ENCODE assay signal across 24 cellular contexts in the genomic region with DNA sequence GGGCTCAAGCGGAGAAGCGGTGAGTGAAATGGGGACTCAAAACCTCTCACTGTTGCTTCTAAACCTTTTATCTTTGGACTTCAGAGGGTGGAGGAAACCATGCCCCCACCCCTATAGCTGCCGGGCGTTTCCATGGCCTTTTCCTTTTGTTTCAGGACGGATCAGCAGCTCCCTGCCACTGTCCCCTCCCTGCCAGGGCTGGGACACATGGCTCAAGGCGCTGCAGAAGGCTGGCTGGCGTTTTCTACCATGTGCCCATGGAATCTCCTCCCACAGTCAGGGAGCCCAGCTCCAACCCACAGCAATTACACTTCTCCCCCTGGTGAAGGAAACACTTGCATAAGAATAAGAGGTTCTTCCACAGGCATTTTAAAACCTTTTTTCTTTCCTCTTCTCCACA.
DNase-seq lines count a peak whose midpoint lies in the region; ATAC-seq, FAIRE-seq and TF ChIP-seq lines count a peak whose summit lies in the region.
"Had no signal": no experiment of that assay in that cellular context is flagged by ENCODE, and none has a peak within 500 bp of the region (broad histone marks: within the 10 kb centered on the region; RNA-seq: fewer than 3 reads in every experiment).

No MANE protein-coding gene starts in this region.

- no peak overlapping the region for H2AK5ac ChIP-seq in H1 (ENCODE audit: low read depth, low read length)

- WGBS in H1 (ENCODE audit: extremely low coverage in 1 of 2, insufficient coverage in 1 of 2, insufficient read length in 1 of 2, insufficient replicate concordance in 2 of 2, low coverage in 1 of 2, low lambda C conversion rate in 2 of 2, missing lambda C conversion rate in 1 of 2), 2 experiments: 60% methylated on average over 7 of the region's 7 CpGs; no CpG with 5 or more reads in 1 of the 2 experiments

- H2BK15ac ChIP-seq in H1 (ENCODE audit: low read length): no peak overlapping the region

- H4K5ac ChIP-seq in H1 (ENCODE audit: insufficient read length, low read depth, low read length): no peak overlapping the region

- peak overlapping the region; percentile 32; the same call in 1 of the 2 replicates for H2BK5ac ChIP-seq in H1 (ENCODE audit: low read depth, low read length)

- H2BK20ac ChIP-seq in H1 (ENCODE audit: low read length): no peak overlapping the region

- no peak for TF ChIP-seq POLR2A in breast epithelium (IDR thresholded peaks at IDR 0.05)
- peak; percentile 5 to 61 for TF ChIP-seq POLR2A in H1 (IDR thresholded peaks at IDR 0.05; ENCODE audit: control extremely low read depth in 1 of 2, low read depth in 2 of 2, low read length in 2 of 2)

- H3K36me3 ChIP-seq in breast epithelium (no peaks in the 10 kb centered on the region), PC-9 (ENCODE audit: low read depth) (no peaks in the 10 kb centered on the region), H1 (ENCODE audit: control insufficient read depth in 2 of 4, insufficient read depth in 4 of 4, low read length in 3 of 4) (no peaks in the 10 kb centered on the region)
- H3K36me3 ChIP-seq in effector memory CD4-positive, alpha-beta T cell (ENCODE audit: control insufficient read depth, insufficient read depth, low read length): no peaks in the 10 kb centered on the region
- H3K36me3 ChIP-seq: BLaER1 had no signal

- no peak overlapping the region for H3K4ac ChIP-seq in H1 (replicated peaks; ENCODE audit: insufficient read length, low read depth, low read length)

- H3K23ac ChIP-seq in H1 (ENCODE audit: insufficient read length): no peak overlapping the region

- H3K9me3 ChIP-seq in breast epithelium (peaks cover 0 to 4% of the 10 kb centered on the region in 2 donors), PC-9 (ENCODE audit: insufficient read depth, low read depth) (no peaks in the 10 kb centered on the region), H1 (ENCODE audit: insufficient read depth in 2 of 2, low read depth in 1 of 2, low read length in 1 of 2) (no peaks in the 10 kb centered on the region), T-helper 17 cell (ENCODE audit: control insufficient read depth, low read length, poor library complexity, severe bottlenecking) (peaks cover 1% of the 10 kb centered on the region)
- H3K9me3 ChIP-seq in effector memory CD4-positive, alpha-beta T cell (ENCODE audit: control insufficient read depth, low read length): peaks cover 3% of the 10 kb centered on the region
- H3K9me3 ChIP-seq: SK-N-SH had no signal

- H4K20me1 ChIP-seq in PC-9 (ENCODE audit: insufficient read depth): no peaks in the 10 kb centered on the region
- no peaks in the 10 kb centered on the region for H4K20me1 ChIP-seq in H1 (replicated peaks in 1 of 2; ENCODE audit: control insufficient read depth in 1 of 2, insufficient read depth in 2 of 2, low read length in 2 of 2)
- H4K20me1 ChIP-seq: BLaER1 had no signal

- DNase-seq in MCF 10A (ENCODE audit: unreplicated experiment) (no peak), breast epithelium (ENCODE audit: low spot score in 2 of 2) (no peak), PC-9 (no peak), H1 (ENCODE audit: low read depth in 1 of 2, low spot score in 2 of 2) (no peak), NCI-H1092 (lab: John Stamatoyannopoulos, UW) (no peak), T-helper 17 cell (no peak)
- no peak for DNase-seq in effector memory CD4-positive, alpha-beta T cell
- DNase-seq in activated CD8-positive, alpha-beta T cell treated with anti-CD3 and anti-CD28 coated beads, Interleukin-2, amount 10 ng/mL, durations not matched to agents 7 days and 5 days: no peak
- DNase-seq: CD8-positive, alpha-beta T cell; DND-41; GF-D8; HFFc6; MV-4-11; NCI-H1417 treated with DMSO at 0.1 percent for 48 hours; NCI-H2029; NCI-H510A; SK-N-SH; T-helper 1 cell had no signal

- H4K91ac ChIP-seq in H1 (replicated peaks; ENCODE audit: insufficient read length, low read length): no peak overlapping the region

- H3K79me1 ChIP-seq in H1 (ENCODE audit: low read depth, low read length): no peaks in the 10 kb centered on the region

- no peak overlapping the region for H3K4me3 Mint-ChIP-seq in MCF 10A (ENCODE audit: unreplicated experiment)
- no peak overlapping the region for H3K4me3 Mint-ChIP-seq in T-helper 17 cell
- no peak overlapping the region for H3K4me3 Mint-ChIP-seq in activated CD8-positive, alpha-beta T cell treated with anti-CD3 and anti-CD28 coated beads, Interleukin-2, amount 10 ng/mL, durations not matched to agents 7 days and 5 days
- H3K4me3 Mint-ChIP-seq: CD8-positive, alpha-beta T cell; GM23338; HFFc6 had no signal

- BruUV-seq in MCF 10A (replicated peaks; lab: Mats Ljungman, UMichigan): no TSS peak
- no TSS peak for BruUV-seq in PC-9 (replicated peaks; lab: Mats Ljungman, UMichigan)

- no peak overlapping the region for H2BK12ac ChIP-seq in H1 (ENCODE audit: low read depth, low read length)

- intact Hi-C loops in MCF 10A (cut with micrococcal nuclease) (no loop called here), breast epithelium (cut with DNase I; ENCODE audit: low total_unique reads) (no loop called here), PC-9 (cut with micrococcal nuclease; ENCODE audit: unreplicated experiment) (no loop called here)

- no peaks in the 10 kb centered on the region for H3F3A ChIP-seq in PC-9 (ENCODE audit: insufficient read depth, low read depth)

- H3K27ac ChIP-seq in breast epithelium: no peak overlapping the region
- no peak overlapping the region for H3K27ac ChIP-seq in PC-9
- H3K27ac ChIP-seq in H1 (ENCODE audit: low read depth, low read length): peak overlapping the region; percentile 50; the same call in 1 of the 2 replicates
- no peak overlapping the region for H3K27ac ChIP-seq in effector memory CD4-positive, alpha-beta T cell (ENCODE audit: insufficient read depth, low read length, poor library complexity, severe bottlenecking)
- H3K27ac ChIP-seq: 22Rv1, BLaER1 had no signal

- H3K27ac Mint-ChIP-seq in MCF 10A (ENCODE audit: low read depth, unreplicated experiment): peak overlapping the region; percentile 35
- no peak overlapping the region for H3K27ac Mint-ChIP-seq in T-helper 17 cell
- H3K27ac Mint-ChIP-seq in activated CD8-positive, alpha-beta T cell treated with anti-CD3 and anti-CD28 coated beads, Interleukin-2, amount 10 ng/mL, durations not matched to agents 7 days and 5 days: no peak overlapping the region
- H3K27ac Mint-ChIP-seq: CD8-positive, alpha-beta T cell; GM23338; HFFc6 had no signal

- H3K4me3 ChIP-seq in breast epithelium (no peak overlapping the region), PC-9 (no peak overlapping the region), H1 (ENCODE audit: extremely low read depth in 1 of 4, insufficient read depth in 2 of 4, low read depth in 3 of 4, low read length in 4 of 4) (peak overlapping the region in 3 of 4 experiments; percentile 32 to 54 (median 42); a peak in 5 of 8 replicates)
- H3K4me3 ChIP-seq in effector memory CD4-positive, alpha-beta T cell (ENCODE audit: insufficient read depth, low read depth, low read length, poor library complexity, severe bottlenecking): no peak overlapping the region
- H3K4me3 ChIP-seq: BLaER1, GM23338 had no signal

- TF ChIP-seq RAD21 in H1 (IDR thresholded peaks at IDR 0.05 in 1 of 2, conservative IDR thresholded peaks at IDR 0.05 in 1 of 2; ENCODE audit: low read depth in 2 of 2, low read length in 2 of 2): no peak

- 0 out of 2 replicates have a peak overlapping the region, but pooled peaks have one; percentile 22 for H2AFZ ChIP-seq in PC-9
- 0 out of 2 replicates have a peak overlapping the region, but pooled peaks have one; percentile 57 for H2AFZ ChIP-seq in H1 (ENCODE audit: low read length)
- H2AFZ ChIP-seq: GM23338 had no signal

- no peak for FAIRE-seq in H1 (lab: Jason Lieb, UNC)
- FAIRE-seq: GM12892 had no signal

- H3K27me3 Mint-ChIP-seq in MCF 10A (ENCODE audit: insufficient read depth, unreplicated experiment): no peaks in the 10 kb centered on the region
- no peaks in the 10 kb centered on the region for H3K27me3 Mint-ChIP-seq in T-helper 17 cell
- H3K27me3 Mint-ChIP-seq in activated CD8-positive, alpha-beta T cell treated with anti-CD3 and anti-CD28 coated beads, Interleukin-2, amount 10 ng/mL, durations not matched to agents 7 days and 5 days (ENCODE audit: low read depth): no peaks in the 10 kb centered on the region

- TF ChIP-seq CTCF in MCF 10A (IDR thresholded peaks at IDR 0.05; ENCODE audit: unreplicated experiment): no peak
- no peak for TF ChIP-seq CTCF in breast epithelium (IDR thresholded peaks at IDR 0.05)
- TF ChIP-seq CTCF in PC-9 (conservative IDR thresholded peaks at IDR 0.05): no peak
- no peak for TF ChIP-seq CTCF in H1 (IDR thresholded peaks at IDR 0.05; ENCODE audit: control extremely low read depth in 1 of 3, insufficient read depth in 1 of 3, low read depth in 1 of 3, low read length in 3 of 3)

- no peak overlapping the region for H3K14ac ChIP-seq in H1 (ENCODE audit: insufficient read length)

- H3K23me2 ChIP-seq in H1 (ENCODE audit: low read depth, low read length): no peaks in the 10 kb centered on the region

- H3K9me2 ChIP-seq in PC-9 (ENCODE audit: insufficient read depth): no peaks in the 10 kb centered on the region
- H3K9me2 ChIP-seq: SK-N-SH had no signal

- H4K8ac ChIP-seq in H1 (ENCODE audit: extremely low read depth, insufficient read depth, low read length): no peak overlapping the region

- CTCF ChIA-PET in MCF 10A (lab: Yijun Ruan, JAX) (interaction anchor here (0.7 to 1.0 kb wide), 3 partner anchors 46 to 813 kb away, joined by 3 to 4 read pairs (median 3); partner anchors contain the start of gene PLA2G4A), PC-9 (lab: Charles Lee) (no interaction called here), H1 (lab: Charles Lee; ENCODE audit: partially characterized antibody) (no interaction called here)
- CTCF ChIA-PET in activated CD8-positive, alpha-beta T cell treated with anti-CD3 and anti-CD28 coated beads, Interleukin-2, amount 10 ng/mL, durations not matched to agents 7 days and 5 days (lab: Charles Lee): no interaction called here

- H3K18ac ChIP-seq in H1 (ENCODE audit: extremely low read depth, low read length): no peak overlapping the region

- H3K27me3 ChIP-seq in breast epithelium: no peaks in the 10 kb centered on the region
- H3K27me3 ChIP-seq in PC-9 (ENCODE audit: insufficient read depth, low read depth): no peaks in the 10 kb centered on the region
- no peaks in the 10 kb centered on the region for H3K27me3 ChIP-seq in H1 (replicated peaks in 1 of 4; ENCODE audit: control insufficient read depth in 3 of 4, extremely low read depth in 1 of 4, insufficient read depth in 3 of 4, low read length in 3 of 4)
- H3K27me3 ChIP-seq in effector memory CD4-positive, alpha-beta T cell (replicated peaks; ENCODE audit: control insufficient read depth, insufficient read depth, low read length, poor library complexity, severe bottlenecking): no peaks in the 10 kb centered on the region
- H3K27me3 ChIP-seq: BLaER1 had no signal

- H2BK120ac ChIP-seq in H1 (replicated peaks; ENCODE audit: low read depth, low read length): no peak overlapping the region

- peak overlapping the region in 2 of 4 experiments; percentile 48 to 68; a peak in 4 of 7 replicates for H3K9ac ChIP-seq in H1 (replicated peaks in 1 of 4; ENCODE audit: extremely low read depth in 1 of 4, low read depth in 3 of 4, low read length in 3 of 4)
- H3K9ac ChIP-seq: BLaER1, SK-N-SH had no signal

- no peak overlapping the region for H3K56ac ChIP-seq in H1 (replicated peaks; ENCODE audit: insufficient read length, low read depth, low read length)

- H3K4me1 ChIP-seq in breast epithelium (no peaks in the 10 kb centered on the region), PC-9 (replicated peaks; ENCODE audit: insufficient read depth) (no peaks in the 10 kb centered on the region), H1 (replicated peaks in 1 of 4; ENCODE audit: control insufficient read depth in 3 of 4, insufficient read depth in 4 of 4, low read length in 3 of 4) (peaks cover 0 to 4% (median 2%) of the 10 kb centered on the region in 4 experiments; a peak in 4 of 7 replicates)
- no peaks in the 10 kb centered on the region for H3K4me1 ChIP-seq in effector memory CD4-positive, alpha-beta T cell (ENCODE audit: control insufficient read depth, insufficient read depth, low read length, poor library complexity, severe bottlenecking)
- H3K4me1 ChIP-seq: BLaER1 had no signal

- H3K4me2 ChIP-seq in PC-9 (no peak overlapping the region), H1 (ENCODE audit: insufficient read depth in 1 of 2, low read depth in 2 of 2, low read length in 2 of 2) (peak overlapping the region in 1 of 2 experiments; percentile 52; a peak in 2 of 4 replicates)
- H3K4me2 ChIP-seq: BLaER1, GM23338, SK-N-SH had no signal

- no peaks in the 10 kb centered on the region for H3K36me3 Mint-ChIP-seq in MCF 10A (ENCODE audit: insufficient read depth, unreplicated experiment)
- no peaks in the 10 kb centered on the region for H3K36me3 Mint-ChIP-seq in T-helper 17 cell (ENCODE audit: low read depth)
- no peaks in the 10 kb centered on the region for H3K36me3 Mint-ChIP-seq in activated CD8-positive, alpha-beta T cell treated with anti-CD3 and anti-CD28 coated beads, Interleukin-2, amount 10 ng/mL, durations not matched to agents 7 days and 5 days (ENCODE audit: low read depth)
- H3K36me3 Mint-ChIP-seq: CD8-positive, alpha-beta T cell had no signal

- ATAC-seq in T-helper 17 cell: no peak
- ATAC-seq in activated CD8-positive, alpha-beta T cell treated with anti-CD3 and anti-CD28 coated beads, Interleukin-2, amount 10 ng/mL, durations not matched to agents 7 days and 5 days: no peak
- ATAC-seq: CD8-positive, alpha-beta T cell; GM23338; Panc1; Right ventricle myocardium inferior had no signal

- H3K9me3 Mint-ChIP-seq in MCF 10A (ENCODE audit: unreplicated experiment): peaks cover 19% of the 10 kb centered on the region
- H3K9me3 Mint-ChIP-seq in activated CD8-positive, alpha-beta T cell treated with anti-CD3 and anti-CD28 coated beads, Interleukin-2, amount 10 ng/mL, durations not matched to agents 7 days and 5 days (ENCODE audit: insufficient read depth): peaks cover 4% of the 10 kb centered on the region
- H3K9me3 Mint-ChIP-seq: HFFc6 had no signal

- no peak for TF ChIP-seq EP300 in H1 (IDR thresholded peaks at IDR 0.05; ENCODE audit: borderline replicate concordance in 1 of 2, low read depth in 2 of 2, low read length in 2 of 2)

- H3K4me1 Mint-ChIP-seq in MCF 10A (ENCODE audit: insufficient read depth, unreplicated experiment) (peaks cover 17% of the 10 kb centered on the region), T-helper 17 cell (no peaks in the 10 kb centered on the region)
- H3K4me1 Mint-ChIP-seq in activated CD8-positive, alpha-beta T cell treated with anti-CD3 and anti-CD28 coated beads, Interleukin-2, amount 10 ng/mL, durations not matched to agents 7 days and 5 days (ENCODE audit: low read depth): no peaks in the 10 kb centered on the region
- H3K4me1 Mint-ChIP-seq: GM23338 had no signal

- H3K79me2 ChIP-seq in PC-9 (ENCODE audit: low read depth): no peaks in the 10 kb centered on the region
- peaks cover 0 to 46% of the 10 kb centered on the region in 2 experiments; a peak in 2 of 4 replicates for H3K79me2 ChIP-seq in H1 (ENCODE audit: control insufficient read depth in 1 of 2, insufficient read depth in 2 of 2, low read length in 2 of 2)

- POLR2A ChIA-PET in MCF 10A (lab: Yijun Ruan, JAX): no interaction called here
- POLR2A ChIA-PET in PC-9 (lab: Charles Lee; ENCODE audit: unreplicated experiment): no interaction called here
- POLR2A ChIA-PET in H1 (lab: Charles Lee; ENCODE audit: partially characterized antibody): no interaction called here
- POLR2A ChIA-PET in activated CD8-positive, alpha-beta T cell treated with anti-CD3 and anti-CD28 coated beads, Interleukin-2, amount 10 ng/mL, durations not matched to agents 7 days and 5 days (lab: Charles Lee): no interaction called here

Comparison
In these comparisons a context has a peak if more than half of its experiments do, and no peak if none do; other contexts are left out.
1. H3K4me3 ChIP-seq: peak in H1 (3 of 4); none in breast epithelium (0 of 3), PC-9 (single experiment) and effector memory CD4-positive, alpha-beta T cell (single experiment).